ENCODE assay signal across 15 cellular contexts in genomic region chr11:845872-846271, GRCh38. TPM values are rescaled to one million over a fixed set of nuclear protein-coding genes. Genes with fewer than 3 reads are reported as not detected.
A peak's percentile ranks its signal among the peaks of the same experiment; 100 is the strongest.
DNase-seq lines count a peak whose midpoint lies in the region; ATAC-seq and TF ChIP-seq lines count a peak whose summit lies in the region.
"Had no signal": no experiment of that assay in that cellular context is flagged by ENCODE, and none has a peak within 500 bp of the region (broad histone marks: within the 10 kb centered on the region; RNA-seq: fewer than 3 reads in every experiment).

No MANE protein-coding gene starts in this region.

- no peak overlapping the region for H3K4me3 ChIP-seq in HCT116 (replicated peaks in 1 of 2; ENCODE audit: low read depth in 1 of 2, low read length in 2 of 2)
- H3K4me3 ChIP-seq in ascending aorta: peak overlapping the region in 1 of 2 donors; percentile 94
- H3K4me3 ChIP-seq in subcutaneous abdominal adipose tissue (ENCODE audit: low read depth in 1 of 5, low read length in 5 of 5): peak overlapping the region in 4 of 5 donors; percentile 62 to 94 (median 85)

- no peaks in the 10 kb centered on the region for H3K9me2 ChIP-seq in HCT116 (ENCODE audit: insufficient read depth)

- H3K36me3 ChIP-seq in HCT116 (ENCODE audit: control insufficient read depth in 1 of 2, insufficient read depth in 2 of 2, low read length in 2 of 2): peaks cover 0 to 3% of the 10 kb centered on the region in 2 experiments; a peak in 3 of 4 replicates
- H3K36me3 ChIP-seq in ascending aorta: no peaks in the 10 kb centered on the region
- H3K36me3 ChIP-seq in subcutaneous abdominal adipose tissue (ENCODE audit: control insufficient read depth in 5 of 5, insufficient read depth in 5 of 5, low read length in 5 of 5): peaks cover 0 to 10% (median 8%) of the 10 kb centered on the region in 5 donors

- no peak overlapping the region for H2AFZ ChIP-seq in HCT116 (ENCODE audit: low read depth, low read length, poor library complexity, severe bottlenecking)

- H3K27me3 Mint-ChIP-seq in naive thymus-derived CD8-positive, alpha-beta T cell: peaks cover 0 to 7% (median 0%) of the 10 kb centered on the region in 5 donors

- H4K20me1 ChIP-seq in HCT116 (ENCODE audit: insufficient read depth): peaks cover 3% of the 10 kb centered on the region; the same call in 1 of the 2 replicates

- peaks cover 9 to 38% (median 31%) of the 10 kb centered on the region in 4 donors for H3K4me1 Mint-ChIP-seq in naive thymus-derived CD8-positive, alpha-beta T cell

- no peak for TF ChIP-seq POLR2A in HCT116 (IDR thresholded peaks at IDR 0.05; ENCODE audit: borderline replicate concordance, extremely low read depth, insufficient read depth, insufficient read length)

- no peaks in the 10 kb centered on the region for H3K36me3 Mint-ChIP-seq in naive thymus-derived CD8-positive, alpha-beta T cell

- intact Hi-C loops in HCT116 (cut with micrococcal nuclease): no loop called here
- intact Hi-C loops in ascending aorta (cut with DNase I): loop anchor here (5.0 to 10.0 kb wide), 4 partner anchors 66 to 919 kb away; partner anchors contain the start of genes AP2A2, CHID1 and CTSD

- no peak for TF ChIP-seq CTCF in HCT116 (IDR thresholded peaks at IDR 0.05 in 2 of 3, conservative IDR thresholded peaks at IDR 0.05 in 1 of 3; ENCODE audit: borderline replicate concordance in 1 of 3, insufficient read depth in 1 of 3, low read depth in 2 of 3, low read length in 2 of 3)
- TF ChIP-seq CTCF in ascending aorta (IDR thresholded peaks at IDR 0.05): no peak

- H3K9ac ChIP-seq in HCT116 (ENCODE audit: low read length) (no peak overlapping the region), subcutaneous abdominal adipose tissue (ENCODE audit: low read length in 5 of 5) (peak overlapping the region in 3 of 5 donors; percentile 51 to 79 (median 73))

- DNase-seq in HCT116 (ENCODE audit: low read depth, low spot score): no peak
- DNase-seq in ascending aorta (ENCODE audit: low spot score in 2 of 2): no peak
- DNase-seq in glomerular visceral epithelial cell (ENCODE audit: extremely low spot score): peak; percentile 55
- DNase-seq in HEK293T (ENCODE audit: extremely low spot score): no peak
- no peak for DNase-seq in naive thymus-derived CD8-positive, alpha-beta T cell
- no peak for DNase-seq in KG1 (lab: John Stamatoyannopoulos, UW)
- DNase-seq: activated CD8-positive, alpha-beta T cell treated with anti-CD3 and anti-CD28 coated beads for 36 hours; COR-L47; effector CD4-positive, alpha-beta T cell; GOT3; NCI-H2081 had no signal

- no TSS peak for BruUV-seq in HCT116 (replicated peaks; lab: Mats Ljungman, UMichigan)

- H3K4me2 ChIP-seq in HCT116 (ENCODE audit: low read length): no peak overlapping the region

- H3K4me3 Mint-ChIP-seq in naive thymus-derived CD8-positive, alpha-beta T cell: peak overlapping the region in 3 of 10 donors; percentile 13 to 56 (median 26)
- H3K4me3 Mint-ChIP-seq: activated CD8-positive, alpha-beta T cell treated with anti-CD3 and anti-CD28 coated beads for 36 hours; T-helper 1 cell treated with Interleukin-12 subunit alpha and Interleukin-12 subunit beta and Interleukin-4 antibody, amounts not matched to agents 30 μg/mL and 1 μg/mL, for 36 hours had no signal

- H3K4me1 ChIP-seq in HCT116 (ENCODE audit: control insufficient read depth in 1 of 2, insufficient read depth in 2 of 2, low read length in 2 of 2) (peaks cover 21 to 44% of the 10 kb centered on the region in 2 experiments), ascending aorta (peaks cover 43 to 52% of the 10 kb centered on the region in 2 donors), subcutaneous abdominal adipose tissue (ENCODE audit: control insufficient read depth in 5 of 5, insufficient read depth in 5 of 5, low read length in 5 of 5) (peaks cover 9 to 80% (median 71%) of the 10 kb centered on the region in 5 donors)

- peak overlapping the region in 5 of 10 donors; percentile 20 to 67 (median 44) for H3K27ac Mint-ChIP-seq in naive thymus-derived CD8-positive, alpha-beta T cell
- H3K27ac Mint-ChIP-seq: activated CD8-positive, alpha-beta T cell treated with anti-CD3 and anti-CD28 coated beads for 36 hours; activated naive CD4-positive, alpha-beta T cell treated with anti-CD3 and anti-CD28 coated beads, Interleukin-2, amount 50 U/mL, for 72 hours; T-helper 1 cell treated with Interleukin-12 subunit alpha and Interleukin-12 subunit beta and Interleukin-4 antibody, amounts not matched to agents 30 μg/mL and 1 μg/mL, for 36 hours had no signal

- no peaks in the 10 kb centered on the region for H3K9me3 ChIP-seq in HCT116 (ENCODE audit: control insufficient read depth in 1 of 2, insufficient read depth in 1 of 2, low read depth in 1 of 2, low read length in 2 of 2)
- no peaks in the 10 kb centered on the region for H3K9me3 ChIP-seq in ascending aorta
- no peaks in the 10 kb centered on the region for H3K9me3 ChIP-seq in subcutaneous abdominal adipose tissue (ENCODE audit: control insufficient read depth in 5 of 5, low read length in 5 of 5)

- H3K27ac ChIP-seq in HCT116 (ENCODE audit: low read depth, low read length) (peak overlapping the region; percentile 37; the same call in 1 of the 2 replicates), ascending aorta (peak overlapping the region; percentile 92 to 95), subcutaneous abdominal adipose tissue (ENCODE audit: low read depth, low read length) (peak overlapping the region; percentile 92)

- H3K27me3 ChIP-seq in HCT116 (ENCODE audit: insufficient read depth, low read length) (no peaks in the 10 kb centered on the region), ascending aorta (no peaks in the 10 kb centered on the region), subcutaneous abdominal adipose tissue (ENCODE audit: control insufficient read depth in 5 of 5, insufficient read depth in 4 of 5, low read length in 5 of 5) (no peaks in the 10 kb centered on the region)

- CTCF ChIA-PET in HCT116 (lab: Charles Lee) (no interaction called here), HEK293T (lab: Yijun Ruan, JAX) (interaction anchor here (1.1 kb wide), 1 partner anchor 205 kb away, joined by 4 read pairs; no protein-coding TSS in a partner anchor)

- peaks cover 31% of the 10 kb centered on the region for H3K79me2 ChIP-seq in HCT116 (ENCODE audit: insufficient read depth, low read length)

- RAD21 ChIA-PET in HCT116 (lab: Charles Lee; ENCODE audit: low non-redundant PET in 1 of 2, low total read pairs in 2 of 2, uncharacterized antibody in 2 of 2, unreplicated experiment in 2 of 2): interaction anchor here in 1 of 2 experiments (0.8 kb wide), 1 partner anchor 16 kb away, joined by 3 read pairs; no protein-coding TSS in a partner anchor

- no peak for TF ChIP-seq RAD21 in HCT116 (IDR thresholded peaks at IDR 0.05; ENCODE audit: low read depth)

- ATAC-seq in HCT116 (no peak), HG02588 (IDR thresholded peaks at IDR 0.05; ENCODE audit: unreplicated experiment) (no peak)
- ATAC-seq in naive thymus-derived CD8-positive, alpha-beta T cell: no peak
- ATAC-seq: activated CD8-positive, alpha-beta T cell treated with anti-CD3 and anti-CD28 coated beads for 36 hours; activated naive CD4-positive, alpha-beta T cell treated with anti-CD3 and anti-CD28 coated beads, Interleukin-2, amount 50 U/mL, for 72 hours had no signal

- POLR2A ChIA-PET in HCT116 (lab: Charles Lee) (interaction anchor here (0.7 to 1.4 kb wide), 4 partner anchors 9 to 27 kb away, joined by 3 to 4 read pairs (median 4); no protein-coding TSS in a partner anchor), HEK293T (lab: Yijun Ruan, JAX) (interaction anchor here (1.5 to 1.7 kb wide), 2 partner anchors 12 to 13 kb away, joined by 3 to 5 read pairs; partner anchors contain the start of gene CD151)
- POLR2A ChIA-PET in naive thymus-derived CD8-positive, alpha-beta T cell (lab: Charles Lee): interaction anchor here (0.6 to 1.2 kb wide), 3 partner anchors 20 to 145 kb away, joined by 3 to 4 read pairs (median 3); partner anchors contain the start of gene RPLP2

- no peaks in the 10 kb centered on the region for H3K9me3 Mint-ChIP-seq in naive thymus-derived CD8-positive, alpha-beta T cell
- H3K9me3 Mint-ChIP-seq: activated CD8-positive, alpha-beta T cell treated with anti-CD3 and anti-CD28 coated beads for 36 hours; activated naive CD4-positive, alpha-beta T cell treated with anti-CD3 and anti-CD28 coated beads, Interleukin-2, amount 50 U/mL, for 72 hours; T-helper 1 cell treated with Interleukin-12 subunit alpha and Interleukin-12 subunit beta and Interleukin-4 antibody, amounts not matched to agents 30 μg/mL and 1 μg/mL, for 36 hours had no signal

TF ChIP-seq in HCT116, 20 proteins besides CTCF, POLR2A, EP300 and RAD21 (continues in another document):
- TF ChIP-seq ELF1 (IDR thresholded peaks at IDR 0.05; ENCODE audit: borderline replicate concordance, low read depth) (no peak), EGR1 (IDR thresholded peaks at IDR 0.05; ENCODE audit: low read depth) (no peak)

TF ChIP-seq in HEK293T, 16 proteins besides CTCF, POLR2A, EP300 and RAD21 (continues in another document):
- TF ChIP-seq CTBP1 (IDR thresholded peaks at IDR 0.05; ENCODE audit: borderline replicate concordance): no peak
- TF ChIP-seq SUZ12 (IDR thresholded peaks at IDR 0.05): no peak
- TF ChIP-seq FOXM1 (IDR thresholded peaks at IDR 0.05; ENCODE audit: borderline replicate concordance): no peak
- no peak for TF ChIP-seq SP1 (IDR thresholded peaks at IDR 0.05)

RNA-seq across cellular contexts. Expression of gene TSPAN4, which starts 3.2 kb away (rescaled TPM):
- 50.3 TPM for total RNA-seq in HCT116 (2021; ENCODE audit: unreplicated experiment)
- 61.5 and 64.3 TPM in 2 replicates for polyA plus RNA-seq in HCT116 (2012)
- 252 TPM for total RNA-seq in ascending aorta
- 1 to 10 TPM; 6.0 to 8.9 TPM for total RNA-seq in naive thymus-derived CD8-positive, alpha-beta T cell
- 10 to 100 TPM in 1 of 3 donors, 1 to 10 TPM in 2; 7.2 to 12.8 (median 8.3) TPM for polyA plus RNA-seq in naive thymus-derived CD8-positive, alpha-beta T cell

RNA-seq across cellular contexts. Expression of gene POLR2L, which starts 3.5 kb away (rescaled TPM):
- total RNA-seq in HCT116 (2021; ENCODE audit: unreplicated experiment) (211 TPM), ascending aorta (141 TPM)
- polyA plus RNA-seq in HCT116 (2012): 308 and 311 TPM in 2 replicates
- total RNA-seq in naive thymus-derived CD8-positive, alpha-beta T cell: 10 to 100 TPM; 50.3 to 50.6 TPM
- polyA plus RNA-seq in naive thymus-derived CD8-positive, alpha-beta T cell: 100 to 1,000 TPM in 1 of 3 donors, 10 to 100 TPM in 2; 96.5 to 102 (median 99.7) TPM

RNA-seq across cellular contexts. Expression of gene CD151, which starts 13.1 kb away (rescaled TPM):
- 296 TPM for total RNA-seq in HCT116 (2021; ENCODE audit: unreplicated experiment)
- polyA plus RNA-seq in HCT116 (2012): 435 and 571 TPM in 2 replicates
- 898 TPM for total RNA-seq in ascending aorta
- total RNA-seq in naive thymus-derived CD8-positive, alpha-beta T cell: 10 to 100 TPM; 20.8 to 24.3 TPM
- 10 to 100 TPM in 2 of 3 donors, 1 to 10 TPM in 1; 9.4 to 11.2 (median 10.2) TPM for polyA plus RNA-seq in naive thymus-derived CD8-positive, alpha-beta T cell

RNA-seq across cellular contexts. Expression of gene CRACR2B, which starts 18.2 kb away (rescaled TPM):
- total RNA-seq in HCT116 (2021; ENCODE audit: unreplicated experiment) (11.8 TPM), ascending aorta (20.5 TPM)
- 9.1 and 10.2 TPM in 2 replicates for polyA plus RNA-seq in HCT116 (2012)
- under 1 TPM; 0.60 to 0.85 TPM for total RNA-seq in naive thymus-derived CD8-positive, alpha-beta T cell
- polyA plus RNA-seq in naive thymus-derived CD8-positive, alpha-beta T cell: under 1 TPM in 1 of 3 donors, not detected in 2; 0.18 TPM

RNA-seq across cellular contexts. Expression of gene PNPLA2, which starts 27.2 kb away (rescaled TPM):
- total RNA-seq in HCT116 (2021; ENCODE audit: unreplicated experiment) (124 TPM), ascending aorta (214 TPM)
- polyA plus RNA-seq in HCT116 (2012): 115 and 142 TPM in 2 replicates
- total RNA-seq in naive thymus-derived CD8-positive, alpha-beta T cell: 100 to 1,000 TPM; 248 to 251 TPM
- polyA plus RNA-seq in naive thymus-derived CD8-positive, alpha-beta T cell: 10 to 100 TPM; 20.5 to 42.7 (median 31.5) TPM

Comparison
In these comparisons a context has a peak if more than half of its experiments do, and no peak if none do; other contexts are left out.
1. H3K27ac ChIP-seq: peak in every context shown above with its lines; median percentile 94 in ascending aorta; 92 in subcutaneous abdominal adipose tissue; 37 in HCT116.
2. H3K4me3 ChIP-seq: peak in subcutaneous abdominal adipose tissue (4 of 5); none in HCT116 (0 of 2).
3. RNA of gene CD151, which starts 13.1 kb away (total RNA-seq): 898 TPM in ascending aorta (single experiment) and 296 TPM in HCT116 (single experiment); 20.8 to 24.3 TPM in naive thymus-derived CD8-positive, alpha-beta T cell; every median in the first group is over 10 times any median in the second.